In genomic region chr11:92504534-92504933, GRCh38 we compare ENCODE assay signal across 19 cellular contexts.
DNase-seq lines count a peak whose midpoint lies in the region; ATAC-seq, FAIRE-seq and TF ChIP-seq lines count a peak whose summit lies in the region.
"Had no signal": no experiment of that assay in that cellular context is flagged by ENCODE, and none has a peak within 500 bp of the region (broad histone marks: within the 10 kb centered on the region; RNA-seq: fewer than 3 reads in every experiment).

No MANE protein-coding gene starts in this region.

- TF ChIP-seq EP300 in HepG2 (IDR thresholded peaks at IDR 0.05; ENCODE audit: low read depth in 2 of 2, low read length in 2 of 2) (no peak), HepG2 (CRISPR knock-in tag; IDR thresholded peaks at IDR 0.05; ENCODE audit: borderline replicate concordance) (no peak)

- H3K9me3 ChIP-seq in right lobe of liver (no peaks in the 10 kb centered on the region), HepG2 (ENCODE audit: low read length) (no peaks in the 10 kb centered on the region)
- H3K9me3 ChIP-seq: A549 had no signal

- no peaks in the 10 kb centered on the region for H3K9me3 Mint-ChIP-seq in progenitor cell of endocrine pancreas (ENCODE audit: low read depth)
- H3K9me3 Mint-ChIP-seq: CD4-positive, alpha-beta T cell had no signal

- peak overlapping the region; percentile 79 for H3K27ac Mint-ChIP-seq in progenitor cell of endocrine pancreas
- H3K27ac Mint-ChIP-seq: CD4-positive, alpha-beta T cell; HFFc6 had no signal

- H3K27me3 ChIP-seq in right lobe of liver (no peaks in the 10 kb centered on the region), HepG2 (ENCODE audit: control insufficient read depth in 1 of 2, insufficient read depth in 2 of 2, low read length in 2 of 2) (no peaks in the 10 kb centered on the region; a peak in 1 of 5 replicates)

- no TSS peak for BruUV-seq in HepG2 (replicated peaks; lab: Mats Ljungman, UMichigan)

- TF ChIP-seq RAD21 in HepG2 (CRISPR knock-in tag; IDR thresholded peaks at IDR 0.05), result no peak

- 30% methylated on average over 2 of the region's 2 CpGs for WGBS in right lobe of liver (ENCODE audit: insufficient coverage, low coverage, low lambda C conversion rate, missing lambda C conversion rate)
- 2% methylated on average over 2 of the region's 2 CpGs for WGBS in HepG2 (ENCODE audit: low lambda C conversion rate)

- no peak overlapping the region for H2AFZ ChIP-seq in HepG2 (ENCODE audit: low read length)

- CTCF ChIA-PET in HepG2 (lab: Yijun Ruan, JAX; ENCODE audit: low intra/inter-chr PET ratio, low total read pairs), result no interaction called here

- peaks cover 23% of the 10 kb centered on the region for H3K4me1 Mint-ChIP-seq in progenitor cell of endocrine pancreas (ENCODE audit: low read depth)

- no peak for TF ChIP-seq POLR2A in right lobe of liver (IDR thresholded peaks at IDR 0.05)
- no peak for TF ChIP-seq POLR2A in HepG2 (IDR thresholded peaks at IDR 0.05; ENCODE audit: insufficient read depth in 1 of 2, low read depth in 2 of 2, low read length in 2 of 2)

- in situ Hi-C loops in HepG2 (cut with HindIII; ENCODE audit: extremely low pct_ligation_motif_present, low pct_unique_long_range_greater_than_20kb), result no loop called here

- no peaks in the 10 kb centered on the region for H3K27me3 Mint-ChIP-seq in progenitor cell of endocrine pancreas
- H3K27me3 Mint-ChIP-seq: CD4-positive, alpha-beta T cell had no signal

- no peak overlapping the region for H3K9ac ChIP-seq in HepG2 (ENCODE audit: insufficient read depth, low read depth, low read length)

- no peak for FAIRE-seq in HepG2 (lab: Jason Lieb, UNC)
- FAIRE-seq in islet of Langerhans (lab: Jason Lieb, UNC), result peak; percentile 13
- FAIRE-seq: A549 had no signal

- H3K4me3 ChIP-seq in right lobe of liver, result no peak overlapping the region
- H3K4me3 ChIP-seq in HepG2 (replicated peaks in 1 of 3; ENCODE audit: insufficient read depth in 1 of 3, low read depth in 2 of 3, low read length in 3 of 3), result no peak overlapping the region
- H3K4me3 ChIP-seq: A549 had no signal

- peak; percentile 22 to 58 (median 38) for ATAC-seq in right lobe of liver
- no peak for ATAC-seq in HepG2
- ATAC-seq: A549, HCT116 had no signal

- H3K27ac ChIP-seq in right lobe of liver (no peak overlapping the region), HepG2 (ENCODE audit: extremely low read length, insufficient read depth, low read length) (no peak overlapping the region)
- H3K27ac ChIP-seq: 22Rv1, A549, C4-2B, HL-60 had no signal

- H3K36me3 ChIP-seq in right lobe of liver (no peaks in the 10 kb centered on the region), HepG2 (replicated peaks in 1 of 2; ENCODE audit: control insufficient read depth in 1 of 2, insufficient read depth in 2 of 2, low read length in 2 of 2) (no peaks in the 10 kb centered on the region)

- no peak for TF ChIP-seq CTCF in right lobe of liver (IDR thresholded peaks at IDR 0.05)
- TF ChIP-seq CTCF in HepG2 (CRISPR knock-in tag; IDR thresholded peaks at IDR 0.05), result no peak
- no peak for TF ChIP-seq CTCF in progenitor cell of endocrine pancreas (IDR thresholded peaks at IDR 0.05; ENCODE audit: unreplicated experiment)

- POLR2A ChIA-PET in HepG2 (lab: Yijun Ruan, JAX), result no interaction called here

- DNase-seq in right lobe of liver (no peak), HepG2 (ENCODE audit: low spot score) (no peak), progenitor cell of endocrine pancreas (ENCODE audit: low spot score, unreplicated experiment) (no peak), SHP77 treated with DMSO at 0.1 percent for 48 hours (lab: John Stamatoyannopoulos, UW) (no peak), amygdala (lab: John Stamatoyannopoulos, UW) (no peak), T-helper 1 cell (no peak)
- DNase-seq: AML-193; CD4-positive, alpha-beta T cell; DMS79 treated with DMSO at 0.1 percent for 48 hours; GF-D8; GOT3; H7; HFFc6 had no signal

- H3K79me2 ChIP-seq in HepG2 (ENCODE audit: insufficient read depth, low read length), result no peaks in the 10 kb centered on the region

- H3K4me2 ChIP-seq in HepG2 (ENCODE audit: low read depth, low read length), result no peak overlapping the region
- H3K4me2 ChIP-seq: A549 had no signal

- intact Hi-C loops in right lobe of liver (cut with DNase I) (no loop called here), HepG2 (cut with micrococcal nuclease; ENCODE audit: unreplicated experiment) (no loop called here)

- H3K4me1 ChIP-seq in right lobe of liver, result no peaks in the 10 kb centered on the region
- H3K4me1 ChIP-seq in HepG2 (ENCODE audit: insufficient read depth, low read length), result no peaks in the 10 kb centered on the region
- H3K4me1 ChIP-seq: A549 had no signal

- no peaks in the 10 kb centered on the region for H4K20me1 ChIP-seq in HepG2 (ENCODE audit: insufficient read depth, low read length)

- H3K36me3 Mint-ChIP-seq in progenitor cell of endocrine pancreas (ENCODE audit: insufficient read depth), result no peaks in the 10 kb centered on the region

- peak overlapping the region; percentile 1 for H3K4me3 Mint-ChIP-seq in progenitor cell of endocrine pancreas (ENCODE audit: low read depth)
- H3K4me3 Mint-ChIP-seq: CD4-positive, alpha-beta T cell; HFFc6 had no signal

TF ChIP-seq in HepG2, 621 proteins besides CTCF, POLR2A, EP300 and RAD21 (continues in another document):
- TF ChIP-seq ZNF362 (CRISPR knock-in tag; IDR thresholded peaks at IDR 0.05; ENCODE audit: borderline replicate concordance) (no peak), MIER2 (CRISPR knock-in tag; IDR thresholded peaks at IDR 0.05) (no peak), SNAPC4 (CRISPR knock-in tag; IDR thresholded peaks at IDR 0.05) (no peak), ZNF451 (CRISPR knock-in tag; IDR thresholded peaks at IDR 0.05) (no peak), NCOA5 (CRISPR knock-in tag; IDR thresholded peaks at IDR 0.05) (no peak), KAT8 (CRISPR knock-in tag; IDR thresholded peaks at IDR 0.05) (no peak), TP53 (CRISPR knock-in tag; conservative IDR thresholded peaks at IDR 0.05) (no peak), ZNF17 (CRISPR knock-in tag; IDR thresholded peaks at IDR 0.05) (no peak), ZNF546 (CRISPR knock-in tag; conservative IDR thresholded peaks at IDR 0.05) (no peak), SMARCC2 (IDR thresholded peaks at IDR 0.05) (no peak), ATF4 (CRISPR knock-in tag; IDR thresholded peaks at IDR 0.05) (no peak), MLX (CRISPR knock-in tag; IDR thresholded peaks at IDR 0.05) (no peak)
